Comparison of ENCODE assay signal across 11 cellular contexts in genomic region chr1:38803647-38804046, GRCh38. TPM values are rescaled to one million over a fixed set of nuclear protein-coding genes. Genes with fewer than 3 reads are reported as not detected.
DNase-seq lines count a peak whose midpoint lies in the region; ATAC-seq and FAIRE-seq lines count a peak whose summit lies in the region.
"Had no signal": no experiment of that assay in that cellular context is flagged by ENCODE, and none has a peak within 500 bp of the region (broad histone marks: within the 10 kb centered on the region; RNA-seq: fewer than 3 reads in every experiment).

No MANE protein-coding gene starts in this region.

- no peak for FAIRE-seq in frontal cortex (lab: Jason Lieb, UNC)

- H3K4me2 ChIP-seq in Karpas-422 (ENCODE audit: low read depth, low read length, poor library complexity, severe bottlenecking) = no peak overlapping the region

- ATAC-seq in stimulated activated naive CD8-positive, alpha-beta T cell treated with anti-CD3 and anti-CD28 coated beads, Interleukin-15, amount 100 ng/mL, for 72 hours = no peak

- intact Hi-C loops in activated T-helper 2 cell treated with anti-CD3 and anti-CD28 coated beads, Interferon-gamma antibody, Interleukin-2, Interleukin-4, amounts not matched to agents 10 μg/mL and 5 μg/mL and 100 μg/mL, durations not matched to agents 14 hours and 24 hours and 36 hours (cut with micrococcal nuclease) = no loop called here

- no peaks in the 10 kb centered on the region for H3K79me2 ChIP-seq in Karpas-422 (ENCODE audit: low read length)

- H4K20me1 ChIP-seq in Karpas-422 (ENCODE audit: insufficient read depth, low read depth, low read length) = no peaks in the 10 kb centered on the region

- no peaks in the 10 kb centered on the region for H3K9me3 Mint-ChIP-seq in activated naive CD4-positive, alpha-beta T cell treated with anti-CD3 and anti-CD28 coated beads, Interleukin-2, amount 50 U/mL, for 24 hours
- no peaks in the 10 kb centered on the region for H3K9me3 Mint-ChIP-seq in activated T-helper 2 cell treated with anti-CD3 and anti-CD28 coated beads, Interferon-gamma antibody, Interleukin-2, Interleukin-4, amounts not matched to agents 10 μg/mL and 5 μg/mL and 100 μg/mL, durations not matched to agents 14 hours and 24 hours and 36 hours
- no peaks in the 10 kb centered on the region for H3K9me3 Mint-ChIP-seq in stimulated activated naive CD8-positive, alpha-beta T cell treated with anti-CD3 and anti-CD28 coated beads, Interleukin-15, amount 100 ng/mL, for 72 hours
- H3K9me3 Mint-ChIP-seq: dendritic cell treated with granulocyte-macrophage colony-stimulating factor and Interleukin-4, amounts not matched to agents 40 ng/mL and 50 ng/mL, for 4 days had no signal

- peak overlapping the region; percentile 51 for H3K4me3 Mint-ChIP-seq in activated naive CD4-positive, alpha-beta T cell treated with anti-CD3 and anti-CD28 coated beads, Interleukin-2, amount 50 U/mL, for 24 hours
- H3K4me3 Mint-ChIP-seq in activated T-helper 2 cell treated with anti-CD3 and anti-CD28 coated beads, Interferon-gamma antibody, Interleukin-2, Interleukin-4, amounts not matched to agents 10 μg/mL and 5 μg/mL and 100 μg/mL, durations not matched to agents 14 hours and 24 hours and 36 hours (ENCODE audit: low read depth) = peak overlapping the region; percentile 52
- H3K4me3 Mint-ChIP-seq in stimulated activated naive CD8-positive, alpha-beta T cell treated with anti-CD3 and anti-CD28 coated beads, Interleukin-15, amount 100 ng/mL, for 72 hours = peak overlapping the region; percentile 49 to 71
- H3K4me3 Mint-ChIP-seq: dendritic cell treated with granulocyte-macrophage colony-stimulating factor and Interleukin-4, amounts not matched to agents 40 ng/mL and 50 ng/mL, for 4 days had no signal

- peaks cover 2% of the 10 kb centered on the region; the same call in 1 of the 2 replicates for H3K4me1 ChIP-seq in iPS DF 6.9 (ENCODE audit: control insufficient read depth, insufficient read depth, low read length)
- no peaks in the 10 kb centered on the region for H3K4me1 ChIP-seq in Karpas-422 (ENCODE audit: low read length)

- peaks cover 5% of the 10 kb centered on the region for H3K4me1 Mint-ChIP-seq in activated naive CD4-positive, alpha-beta T cell treated with anti-CD3 and anti-CD28 coated beads, Interleukin-2, amount 50 U/mL, for 24 hours
- peaks cover 5% of the 10 kb centered on the region for H3K4me1 Mint-ChIP-seq in activated T-helper 2 cell treated with anti-CD3 and anti-CD28 coated beads, Interferon-gamma antibody, Interleukin-2, Interleukin-4, amounts not matched to agents 10 μg/mL and 5 μg/mL and 100 μg/mL, durations not matched to agents 14 hours and 24 hours and 36 hours (ENCODE audit: low read depth)
- peaks cover 4% of the 10 kb centered on the region for H3K4me1 Mint-ChIP-seq in stimulated activated naive CD8-positive, alpha-beta T cell treated with anti-CD3 and anti-CD28 coated beads, Interleukin-15, amount 100 ng/mL, for 72 hours

- H3K27me3 ChIP-seq in iPS DF 6.9 (ENCODE audit: control insufficient read depth, insufficient read depth, low read length) (peaks cover 10% of the 10 kb centered on the region; the same call in 1 of the 2 replicates), Karpas-422 (ENCODE audit: low read length) (no peaks in the 10 kb centered on the region)

- peak overlapping the region; percentile 33; the same call in 1 of the 2 replicates for H3K4me3 ChIP-seq in iPS DF 6.9 (ENCODE audit: low read length)
- H3K4me3 ChIP-seq in Karpas-422 (ENCODE audit: low read length) = no peak overlapping the region

- H3K9me2 ChIP-seq in Karpas-422 (replicated peaks; ENCODE audit: insufficient read depth, low read length) = no peaks in the 10 kb centered on the region

- H3K9ac ChIP-seq in Karpas-422 (ENCODE audit: low read length) = no peak overlapping the region

- no CpG with 5 or more reads among the region's 8 CpGs for WGBS in iPS DF 6.9 (ENCODE audit: insufficient coverage, insufficient read length)

- H3K9me3 ChIP-seq in iPS DF 6.9 (ENCODE audit: control insufficient read depth, insufficient read depth, low read length) (no peaks in the 10 kb centered on the region), Karpas-422 (ENCODE audit: low read length) (no peaks in the 10 kb centered on the region)

- no peaks in the 10 kb centered on the region for H3K36me3 Mint-ChIP-seq in activated naive CD4-positive, alpha-beta T cell treated with anti-CD3 and anti-CD28 coated beads, Interleukin-2, amount 50 U/mL, for 24 hours
- H3K36me3 Mint-ChIP-seq in activated T-helper 2 cell treated with anti-CD3 and anti-CD28 coated beads, Interferon-gamma antibody, Interleukin-2, Interleukin-4, amounts not matched to agents 10 μg/mL and 5 μg/mL and 100 μg/mL, durations not matched to agents 14 hours and 24 hours and 36 hours (ENCODE audit: low read depth) = no peaks in the 10 kb centered on the region

- H3K27me3 Mint-ChIP-seq in activated naive CD4-positive, alpha-beta T cell treated with anti-CD3 and anti-CD28 coated beads, Interleukin-2, amount 50 U/mL, for 24 hours = peaks cover 38% of the 10 kb centered on the region
- peaks cover 65% of the 10 kb centered on the region for H3K27me3 Mint-ChIP-seq in activated T-helper 2 cell treated with anti-CD3 and anti-CD28 coated beads, Interferon-gamma antibody, Interleukin-2, Interleukin-4, amounts not matched to agents 10 μg/mL and 5 μg/mL and 100 μg/mL, durations not matched to agents 14 hours and 24 hours and 36 hours (ENCODE audit: low read depth)
- H3K27me3 Mint-ChIP-seq in stimulated activated naive CD8-positive, alpha-beta T cell treated with anti-CD3 and anti-CD28 coated beads, Interleukin-15, amount 100 ng/mL, for 72 hours = peaks cover 91% of the 10 kb centered on the region

- H3K27ac Mint-ChIP-seq in activated naive CD4-positive, alpha-beta T cell treated with anti-CD3 and anti-CD28 coated beads, Interleukin-2, amount 50 U/mL, for 24 hours = no peak overlapping the region
- no peak overlapping the region for H3K27ac Mint-ChIP-seq in activated T-helper 2 cell treated with anti-CD3 and anti-CD28 coated beads, Interferon-gamma antibody, Interleukin-2, Interleukin-4, amounts not matched to agents 10 μg/mL and 5 μg/mL and 100 μg/mL, durations not matched to agents 14 hours and 24 hours and 36 hours
- H3K27ac Mint-ChIP-seq in stimulated activated naive CD8-positive, alpha-beta T cell treated with anti-CD3 and anti-CD28 coated beads, Interleukin-15, amount 100 ng/mL, for 72 hours = no peak overlapping the region
- H3K27ac Mint-ChIP-seq: dendritic cell treated with granulocyte-macrophage colony-stimulating factor and Interleukin-4, amounts not matched to agents 40 ng/mL and 50 ng/mL, for 4 days had no signal

- H2AFZ ChIP-seq in Karpas-422 (ENCODE audit: low read length) = no peak overlapping the region

- no peaks in the 10 kb centered on the region for H3K36me3 ChIP-seq in iPS DF 6.9 (ENCODE audit: control insufficient read depth, insufficient read depth, low read length)
- no peaks in the 10 kb centered on the region for H3K36me3 ChIP-seq in Karpas-422 (ENCODE audit: insufficient read depth, low read length)

- no peak for DNase-seq in activated naive CD4-positive, alpha-beta T cell treated with anti-CD3 and anti-CD28 coated beads, Interleukin-2, amount 50 U/mL, for 16 hours
- no peak for DNase-seq in activated T-helper 2 cell treated with anti-CD3 and anti-CD28 coated beads, Interferon-gamma antibody, Interleukin-2, Interleukin-4, amounts not matched to agents 10 μg/mL and 5 μg/mL and 100 μg/mL, durations not matched to agents 14 hours and 24 hours and 36 hours (ENCODE audit: low spot score)
- DNase-seq in iPS DF 6.9 (ENCODE audit: low read depth, low spot score) (no peak), frontal cortex (ENCODE audit: low spot score in 2 of 2) (no peak), NCI-H2227 (lab: John Stamatoyannopoulos, UW; ENCODE audit: unreplicated experiment) (no peak), Karpas-422 (no peak)
- DNase-seq in stimulated activated naive CD8-positive, alpha-beta T cell treated with anti-CD3 and anti-CD28 coated beads, Interleukin-15, amount 100 ng/mL, for 72 hours = no peak
- DNase-seq: activated CD4-positive, CD25-positive, alpha-beta regulatory T cell; DMS153 had no signal

- H3K27ac ChIP-seq in iPS DF 6.9 (ENCODE audit: low read length) (no peak overlapping the region), Karpas-422 (ENCODE audit: low read length) (no peak overlapping the region)

RNA-seq across cellular contexts. Expression of gene RRAGC, which starts 55.9 kb away (rescaled TPM):
- total RNA-seq in activated T-helper 2 cell treated with anti-CD3 and anti-CD28 coated beads, Interferon-gamma antibody, Interleukin-2, Interleukin-4, amounts not matched to agents 10 μg/mL and 5 μg/mL and 100 μg/mL, durations not matched to agents 14 hours and 24 hours and 36 hours = 13.3 and 14.2 TPM in 2 replicates
- total RNA-seq in frontal cortex = 18.8 TPM
- 11.3 and 18.3 TPM in 2 replicates for total RNA-seq in Karpas-422 (2014; rRNA removed; shearing (Covaris generic); ENCODE audit: low replicate concordance)
